Comparison of ENCODE assay signal across 8 cellular contexts in the genomic region with DNA sequence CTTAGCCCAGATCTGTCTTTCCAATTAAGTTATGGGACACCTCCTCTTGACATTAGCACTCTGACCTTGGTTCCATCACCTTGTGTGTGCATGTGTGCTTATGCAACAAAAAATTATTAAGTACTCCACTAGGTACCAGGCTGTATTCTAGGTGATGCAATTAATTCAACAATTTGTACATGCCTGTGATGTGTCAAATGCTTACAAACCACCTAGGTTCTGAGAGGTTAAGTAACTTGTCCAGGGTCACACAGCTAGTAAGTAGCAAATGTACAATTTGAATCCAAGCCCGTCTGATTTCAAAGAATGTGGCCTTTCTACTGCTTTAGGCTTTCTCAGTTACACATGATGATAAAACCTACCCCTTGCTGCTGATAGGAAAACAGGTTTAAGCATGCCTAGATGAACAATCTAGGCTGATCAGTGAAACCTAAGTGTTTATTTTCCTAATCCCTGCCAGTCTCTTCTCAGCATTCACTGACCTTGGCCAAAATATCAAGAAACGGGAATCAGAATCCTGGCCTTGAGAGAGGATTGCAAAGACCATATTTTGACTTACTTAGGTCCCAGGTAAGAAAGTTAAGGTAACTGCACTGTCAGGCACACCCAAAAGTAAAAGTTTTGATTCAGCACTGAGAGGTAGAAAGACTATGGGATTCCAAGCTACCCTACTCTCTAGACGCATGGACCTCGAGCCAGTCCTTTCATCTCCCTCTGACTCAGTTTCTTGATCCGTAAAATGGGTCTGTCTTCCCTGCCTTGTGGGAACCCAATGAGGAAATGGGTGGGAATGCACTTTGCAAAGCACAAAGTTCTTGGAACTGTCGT. TPM values are rescaled to one million over a fixed set of nuclear protein-coding genes. Genes with fewer than 3 reads are reported as not detected.
DNase-seq lines count a peak whose midpoint lies in the region; ATAC-seq, FAIRE-seq and TF ChIP-seq lines count a peak whose summit lies in the region.

No MANE protein-coding gene starts in this region.

- H4K20me1 ChIP-seq in astrocyte (ENCODE audit: insufficient read depth, low read length) (no peaks in the 10 kb centered on the region), HepG2 (ENCODE audit: insufficient read depth, low read length) (no peaks in the 10 kb centered on the region)

- WGBS in HepG2 (ENCODE audit: low lambda C conversion rate), result 52% methylated on average over 2 of the region's 6 CpGs
- WGBS in thymus, result 60% methylated on average over 6 of the region's 6 CpGs

- intact Hi-C loops in HepG2 (cut with micrococcal nuclease; ENCODE audit: unreplicated experiment), result no loop called here

- H3K9me3 ChIP-seq in astrocyte (ENCODE audit: insufficient read depth, low read depth, low read length), result no peaks in the 10 kb centered on the region
- H3K9me3 ChIP-seq in HepG2 (ENCODE audit: low read length), result no peaks in the 10 kb centered on the region
- no peaks in the 10 kb centered on the region for H3K9me3 ChIP-seq in thymus (ENCODE audit: control insufficient read depth)

- H3K4me3 ChIP-seq in astrocyte (ENCODE audit: insufficient read depth, low read depth, low read length) (peak overlapping the region; percentile 90), HepG2 (replicated peaks in 1 of 3; ENCODE audit: insufficient read depth in 1 of 3, low read depth in 2 of 3, low read length in 3 of 3) (peak overlapping the region; percentile 88 to 92 (median 89)), thymus (ENCODE audit: low read length) (peak overlapping the region; percentile 72)

- H3K27me3 Mint-ChIP-seq in activated CD8-positive, alpha-beta memory T cell treated with anti-CD3 and anti-CD28 coated beads, Interleukin-2, amount 10 ng/mL, durations not matched to agents 7 days and 5 days, result peaks cover 7% of the 10 kb centered on the region
- no peaks in the 10 kb centered on the region for H3K27me3 Mint-ChIP-seq in astrocyte (ENCODE audit: low read depth, unreplicated experiment)

- POLR2A ChIA-PET in HepG2 (lab: Yijun Ruan, JAX), result interaction anchor here (5.0 kb wide), 1 partner anchor 25 kb away, joined by 71 read pairs; no protein-coding TSS in a partner anchor

- in situ Hi-C loops in HepG2 (cut with HindIII; ENCODE audit: extremely low pct_ligation_motif_present, low pct_unique_long_range_greater_than_20kb), result no loop called here

- TF ChIP-seq CTCF in astrocyte (IDR thresholded peaks at IDR 0.05; ENCODE audit: insufficient read depth, low read depth, low read length), result no peak
- no peak for TF ChIP-seq CTCF in HepG2 (CRISPR knock-in tag; IDR thresholded peaks at IDR 0.05)
- TF ChIP-seq CTCF in GM10266 (IDR thresholded peaks at IDR 0.05; ENCODE audit: control insufficient read depth, insufficient read depth, low read depth, missing control alignments), result no peak

- H3K9me3 Mint-ChIP-seq in activated CD8-positive, alpha-beta memory T cell treated with anti-CD3 and anti-CD28 coated beads, Interleukin-2, amount 10 ng/mL, durations not matched to agents 7 days and 5 days (ENCODE audit: low read depth), result no peaks in the 10 kb centered on the region
- H3K9me3 Mint-ChIP-seq in astrocyte (ENCODE audit: unreplicated experiment), result no peaks in the 10 kb centered on the region

- no peak for TF ChIP-seq RAD21 in HepG2 (CRISPR knock-in tag; IDR thresholded peaks at IDR 0.05)

- no peaks in the 10 kb centered on the region for H3K36me3 Mint-ChIP-seq in activated CD8-positive, alpha-beta memory T cell treated with anti-CD3 and anti-CD28 coated beads, Interleukin-2, amount 10 ng/mL, durations not matched to agents 7 days and 5 days
- peaks cover 11% of the 10 kb centered on the region for H3K36me3 Mint-ChIP-seq in astrocyte (ENCODE audit: low read depth, unreplicated experiment)

- H3K4me2 ChIP-seq in astrocyte (ENCODE audit: low read length), result peak overlapping the region; percentile 94
- H3K4me2 ChIP-seq in HepG2 (ENCODE audit: low read depth, low read length), result peak overlapping the region; percentile 91

- no peak overlapping the region for H3K27ac Mint-ChIP-seq in activated CD8-positive, alpha-beta memory T cell treated with anti-CD3 and anti-CD28 coated beads, Interleukin-2, amount 10 ng/mL, durations not matched to agents 7 days and 5 days
- peak overlapping the region; percentile 2 for H3K27ac Mint-ChIP-seq in astrocyte (ENCODE audit: unreplicated experiment)

- peak overlapping the region; percentile 97 for H3K27ac ChIP-seq in astrocyte (ENCODE audit: low read depth, low read length)
- H3K27ac ChIP-seq in HepG2 (ENCODE audit: extremely low read length, insufficient read depth, low read length), result no peak overlapping the region
- peak overlapping the region; percentile 44 for H3K27ac ChIP-seq in thymus (ENCODE audit: low read depth)

- TF ChIP-seq EP300 in HepG2 (IDR thresholded peaks at IDR 0.05; ENCODE audit: low read depth in 2 of 2, low read length in 2 of 2) (no peak), HepG2 (CRISPR knock-in tag; IDR thresholded peaks at IDR 0.05; ENCODE audit: borderline replicate concordance) (no peak)

- no peak for ATAC-seq in activated CD8-positive, alpha-beta memory T cell treated with anti-CD3 and anti-CD28 coated beads, Interleukin-2, amount 10 ng/mL, durations not matched to agents 7 days and 5 days
- ATAC-seq in HepG2, result no peak
- ATAC-seq in GM21390 (IDR thresholded peaks at IDR 0.05; ENCODE audit: unreplicated experiment), result no peak

- no peak for FAIRE-seq in astrocyte (lab: Jason Lieb, UNC)
- FAIRE-seq in HepG2 (lab: Jason Lieb, UNC), result peak; percentile 15

- H3K4me1 ChIP-seq in astrocyte (ENCODE audit: insufficient read depth, low read length) (peaks cover 55% of the 10 kb centered on the region), HepG2 (ENCODE audit: insufficient read depth, low read length) (peaks cover 18% of the 10 kb centered on the region), thymus (ENCODE audit: control insufficient read depth, insufficient read depth, low read length) (peaks cover 7% of the 10 kb centered on the region)

- H3K36me3 ChIP-seq in astrocyte (ENCODE audit: insufficient read depth, low read length), result no peaks in the 10 kb centered on the region
- H3K36me3 ChIP-seq in HepG2 (replicated peaks in 1 of 2; ENCODE audit: control insufficient read depth in 1 of 2, insufficient read depth in 2 of 2, low read length in 2 of 2), result no peaks in the 10 kb centered on the region
- H3K36me3 ChIP-seq in thymus (ENCODE audit: control insufficient read depth, insufficient read depth), result peaks cover 4% of the 10 kb centered on the region

- CTCF ChIA-PET in activated CD8-positive, alpha-beta memory T cell treated with anti-CD3 and anti-CD28 coated beads, Interleukin-2, amount 10 ng/mL, durations not matched to agents 7 days and 5 days (lab: Charles Lee), result interaction anchor here (1.2 to 5.2 kb wide), 10 partner anchors 48 to 364 kb away, joined by 3 to 49 read pairs (median 12); a partner anchor contains a TSS
- CTCF ChIA-PET in HepG2 (lab: Yijun Ruan, JAX; ENCODE audit: low intra/inter-chr PET ratio, low total read pairs), result no interaction called here

- no peak for TF ChIP-seq POLR2A in HepG2 (IDR thresholded peaks at IDR 0.05; ENCODE audit: insufficient read depth in 1 of 2, low read depth in 2 of 2, low read length in 2 of 2)

- H3K4me1 Mint-ChIP-seq in activated CD8-positive, alpha-beta memory T cell treated with anti-CD3 and anti-CD28 coated beads, Interleukin-2, amount 10 ng/mL, durations not matched to agents 7 days and 5 days, result peaks cover 20% of the 10 kb centered on the region
- peaks cover 21% of the 10 kb centered on the region for H3K4me1 Mint-ChIP-seq in astrocyte (ENCODE audit: low read depth, unreplicated experiment)

- H3K9ac ChIP-seq in astrocyte (ENCODE audit: low read length), result peak overlapping the region; percentile 92
- peak overlapping the region; percentile 84; the same call in 1 of the 2 replicates for H3K9ac ChIP-seq in HepG2 (ENCODE audit: insufficient read depth, low read depth, low read length)

- peak overlapping the region; percentile 82 for H3K4me3 Mint-ChIP-seq in activated CD8-positive, alpha-beta memory T cell treated with anti-CD3 and anti-CD28 coated beads, Interleukin-2, amount 10 ng/mL, durations not matched to agents 7 days and 5 days
- peak overlapping the region; percentile 93 for H3K4me3 Mint-ChIP-seq in astrocyte (ENCODE audit: unreplicated experiment)

- no TSS peak for BruUV-seq in HepG2 (replicated peaks; lab: Mats Ljungman, UMichigan)

- peaks cover 50% of the 10 kb centered on the region for H3K79me2 ChIP-seq in astrocyte (ENCODE audit: insufficient read depth, low read length)
- H3K79me2 ChIP-seq in HepG2 (ENCODE audit: insufficient read depth, low read length), result no peaks in the 10 kb centered on the region

- no peaks in the 10 kb centered on the region for H3K27me3 ChIP-seq in astrocyte (ENCODE audit: insufficient read depth, low read length)
- no peaks in the 10 kb centered on the region; a peak in 1 of 5 replicates for H3K27me3 ChIP-seq in HepG2 (ENCODE audit: control insufficient read depth in 1 of 2, insufficient read depth in 2 of 2, low read length in 2 of 2)
- no peaks in the 10 kb centered on the region for H3K27me3 ChIP-seq in thymus (ENCODE audit: control insufficient read depth, insufficient read depth)

- H2AFZ ChIP-seq in astrocyte (ENCODE audit: low read depth, low read length) (peak overlapping the region; percentile 100), HepG2 (ENCODE audit: low read length) (no peak overlapping the region)

- no peak for DNase-seq in activated CD8-positive, alpha-beta memory T cell treated with anti-CD3 and anti-CD28 coated beads, Interleukin-2, amount 10 ng/mL, durations not matched to agents 7 days and 5 days
- no peak for DNase-seq in activated CD8-positive, alpha-beta memory T cell treated with anti-CD3 and anti-CD28 coated beads, Interleukin-2, amount 50 U/mL, for 48 hours
- DNase-seq in astrocyte (ENCODE audit: low read depth) (no peak), HepG2 (ENCODE audit: low spot score) (no peak), DMS53 (lab: John Stamatoyannopoulos, UW) (no peak), GM10266 (ENCODE audit: extremely low spot score) (no peak)

RNA-seq across cellular contexts. Expression of a gene that starts 1.0 kb away (rescaled TPM):
- 1 to 10 TPM; 2.7 to 5.0 TPM for total RNA-seq in activated CD8-positive, alpha-beta memory T cell treated with anti-CD3 and anti-CD28 coated beads, Interleukin-2, amount 10 ng/mL, durations not matched to agents 7 days and 5 days
- total RNA-seq in astrocyte (9.6 and 10.2 TPM in 2 replicates), HepG2 (2016; rRNA removed; fragmentation: Illumina TruSeq; extraction: Trizol) (2.2 and 2.8 TPM in 2 replicates)
- 0.51 and 0.62 TPM in 2 replicates for total RNA-seq in HepG2 (2016; cell fraction: cytosol; rRNA removed; fragmentation: Illumina TruSeq; extraction: Trizol; ENCODE audit: low read depth)
- 2.1 and 2.6 TPM in 2 replicates for total RNA-seq in HepG2 (2016; cell fraction: insoluble cytoplasmic fraction; rRNA removed; fragmentation: Illumina TruSeq; extraction: Trizol)
- 1.1 and 1.2 TPM in 2 replicates for total RNA-seq in HepG2 (2016; cell fraction: membrane; rRNA removed; fragmentation: Illumina TruSeq; extraction: Trizol)
- 2.2 and 2.8 TPM in 2 replicates for total RNA-seq in HepG2 (2016; cell fraction: nucleus; rRNA removed; fragmentation: Illumina TruSeq; extraction: Trizol)
- polyA plus RNA-seq in HepG2 (2011; rRNA removed) (2.0 and 2.8 TPM in 2 replicates), thymus (21.2 TPM)
- polyA plus RNA-seq in HepG2 (2011; cell fraction: cytosol; rRNA removed), result 1.5 and 2.0 TPM in 2 replicates
- polyA plus RNA-seq in HepG2 (2011; cell fraction: nucleus; rRNA removed), result 5.2 and 5.6 TPM in 2 replicates
- polyA plus RNA-seq in HepG2 (2012), result 1.9 and 2.1 TPM in 2 replicates
- 0.31 and 0.54 TPM in 2 replicates for polyA plus RNA-seq in HepG2 (2016; cell fraction: cytosol; fragmentation: Illumina TruSeq; extraction: Trizol; ENCODE audit: low read depth)
- polyA plus RNA-seq in HepG2 (2016; cell fraction: insoluble cytoplasmic fraction; fragmentation: Illumina TruSeq; extraction: Trizol; ENCODE audit: low read depth), result 2.9 and 3.0 TPM in 2 replicates
- 0.96 and 1.1 TPM in 2 replicates for polyA plus RNA-seq in HepG2 (2016; cell fraction: membrane; fragmentation: Illumina TruSeq; extraction: Trizol; ENCODE audit: low read depth)
- 3.1 and 3.8 TPM in 2 replicates for polyA plus RNA-seq in HepG2 (2016; cell fraction: nucleus; fragmentation: Illumina TruSeq; extraction: Trizol; ENCODE audit: insufficient read depth, low read depth)
- polyA minus RNA-seq in HepG2 (2011; rRNA and poly(A)+ RNA removed; ENCODE audit: low replicate concordance), result 6.2 and 19.2 TPM in 2 replicates
- polyA minus RNA-seq in HepG2 (2011; cell fraction: cytosol; rRNA and poly(A)+ RNA removed), result 1.1 TPM in 2 replicates
- 3.1 and 4.0 TPM in 2 replicates for polyA minus RNA-seq in HepG2 (2011; cell fraction: nucleus; rRNA and poly(A)+ RNA removed)
